ENCODE assay signal across 11 cellular contexts in the genomic region with DNA sequence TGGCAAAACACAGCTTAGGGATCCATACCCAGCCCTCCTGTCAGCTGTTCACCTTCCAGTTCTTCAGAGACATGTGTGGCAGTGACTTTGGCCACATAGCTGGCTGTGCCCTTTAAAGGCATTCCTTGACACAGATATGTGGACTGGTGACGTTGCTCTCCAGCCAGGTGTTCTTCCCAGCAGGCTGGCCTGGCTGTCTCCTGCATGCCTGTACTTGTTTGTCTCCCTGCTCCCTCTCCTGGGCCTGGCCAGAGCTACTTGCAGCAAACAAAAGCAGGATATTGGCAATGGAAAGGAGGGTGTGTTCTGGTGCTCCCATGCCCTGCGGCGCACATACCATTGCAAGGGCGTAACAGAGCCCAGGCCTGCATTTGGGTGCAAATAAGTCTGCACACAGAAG. TPM values are rescaled to one million over a fixed set of nuclear protein-coding genes. Genes with fewer than 3 reads are reported as not detected.
DNase-seq lines count a peak whose midpoint lies in the region; FAIRE-seq and TF ChIP-seq lines count a peak whose summit lies in the region.
"Had no signal": no experiment of that assay in that cellular context is flagged by ENCODE, and none has a peak within 500 bp of the region (broad histone marks: within the 10 kb centered on the region; RNA-seq: fewer than 3 reads in every experiment).

No MANE protein-coding gene starts in this region.

- peak; percentile 6 for DNase-seq in NCI-H2171 treated with DMSO at 0.1 percent for 48 hours (lab: John Stamatoyannopoulos, UW)
- DNase-seq in NCI-H2171 (lab: John Stamatoyannopoulos, UW) = no peak
- DNase-seq in endodermal cell = peak; percentile 78
- peak; percentile 87 to 93 for DNase-seq in lung microvascular endothelial cell (ENCODE audit: low read depth in 2 of 2)
- no peak for DNase-seq in D721Med (ENCODE audit: insufficient read length, low spot score)
- no peak for DNase-seq in activated effector memory CD4-positive, alpha-beta T cell treated with Interleukin-2 at 50 U/mL for 16 hours
- DNase-seq in activated CD4-positive, alpha-beta memory T cell treated with anti-CD3 and anti-CD28 coated beads, Interleukin-2, amount 10 ng/mL, durations not matched to agents 7 days and 5 days = no peak
- DNase-seq: GF-D8 had no signal

- H3K4me1 Mint-ChIP-seq in endodermal cell = peaks cover 22% of the 10 kb centered on the region
- peaks cover 5% of the 10 kb centered on the region for H3K4me1 Mint-ChIP-seq in activated CD4-positive, alpha-beta memory T cell treated with anti-CD3 and anti-CD28 coated beads, Interleukin-2, amount 10 ng/mL, durations not matched to agents 7 days and 5 days

- CTCF ChIA-PET in activated CD4-positive, alpha-beta memory T cell treated with anti-CD3 and anti-CD28 coated beads, Interleukin-2, amount 10 ng/mL, durations not matched to agents 7 days and 5 days (lab: Charles Lee) = interaction anchor here (1.3 to 2.6 kb wide), 3 partner anchors 19 to 42 kb away, joined by 3 to 12 read pairs (median 9); partner anchors contain the start of genes LIMK2 and PIK3IP1

- TF ChIP-seq CTCF in endodermal cell (conservative IDR thresholded peaks at IDR 0.05) (peak; percentile 29), D721Med (IDR thresholded peaks at IDR 0.05; ENCODE audit: insufficient read depth, missing control alignments) (no peak)

- FAIRE-seq in D721Med (lab: Jason Lieb, UNC) = no peak
- FAIRE-seq: colon, HTR-8/SVneo had no signal

- no peaks in the 10 kb centered on the region for H3K9me3 Mint-ChIP-seq in endodermal cell
- no peaks in the 10 kb centered on the region for H3K9me3 Mint-ChIP-seq in activated CD4-positive, alpha-beta memory T cell treated with anti-CD3 and anti-CD28 coated beads, Interleukin-2, amount 10 ng/mL, durations not matched to agents 7 days and 5 days

- peaks cover 6% of the 10 kb centered on the region for H3K36me3 Mint-ChIP-seq in endodermal cell (ENCODE audit: low read depth)
- H3K36me3 Mint-ChIP-seq in activated CD4-positive, alpha-beta memory T cell treated with anti-CD3 and anti-CD28 coated beads, Interleukin-2, amount 10 ng/mL, durations not matched to agents 7 days and 5 days (ENCODE audit: low read depth) = peaks cover 16% of the 10 kb centered on the region

- no peak overlapping the region for H3K27ac Mint-ChIP-seq in endodermal cell
- no peak overlapping the region for H3K27ac Mint-ChIP-seq in activated CD4-positive, alpha-beta memory T cell treated with anti-CD3 and anti-CD28 coated beads, Interleukin-2, amount 10 ng/mL, durations not matched to agents 7 days and 5 days

- no peaks in the 10 kb centered on the region for H3K27me3 Mint-ChIP-seq in endodermal cell (ENCODE audit: insufficient read depth)
- no peaks in the 10 kb centered on the region for H3K27me3 Mint-ChIP-seq in activated CD4-positive, alpha-beta memory T cell treated with anti-CD3 and anti-CD28 coated beads, Interleukin-2, amount 10 ng/mL, durations not matched to agents 7 days and 5 days

- H3K4me3 Mint-ChIP-seq in endodermal cell = no peak overlapping the region
- no peak overlapping the region for H3K4me3 Mint-ChIP-seq in activated CD4-positive, alpha-beta memory T cell treated with anti-CD3 and anti-CD28 coated beads, Interleukin-2, amount 10 ng/mL, durations not matched to agents 7 days and 5 days

- H3K9ac ChIP-seq in endodermal cell (ENCODE audit: extremely low read depth, low read length, poor library complexity, severe bottlenecking) = no peak overlapping the region

- H3K4me1 ChIP-seq in endodermal cell (ENCODE audit: control insufficient read depth, insufficient read depth, low read length) = peaks cover 8% of the 10 kb centered on the region
- peaks cover 2% of the 10 kb centered on the region for H3K4me1 ChIP-seq in urinary bladder (ENCODE audit: insufficient read depth)

- H3K9me3 ChIP-seq in endodermal cell (ENCODE audit: control insufficient read depth, low read length) = no peaks in the 10 kb centered on the region

- H3K4me3 ChIP-seq in endodermal cell (ENCODE audit: low read length) = no peak overlapping the region
- no peak overlapping the region for H3K4me3 ChIP-seq in urinary bladder (ENCODE audit: low read depth, low read length)

- H3K27me3 ChIP-seq in endodermal cell (ENCODE audit: control insufficient read depth, insufficient read depth, low read length, poor library complexity, severe bottlenecking) = no peaks in the 10 kb centered on the region

- WGBS in endodermal cell (ENCODE audit: insufficient coverage in 1 of 2, insufficient read length in 1 of 2), 2 experiments = 89 to 93% methylated on average over 4 of the region's 4 CpGs
- 87% methylated on average over 4 of the region's 4 CpGs for WGBS in urinary bladder

- H3K27ac ChIP-seq in endodermal cell (ENCODE audit: low read depth, low read length) = no peak overlapping the region
- H3K27ac ChIP-seq in urinary bladder (ENCODE audit: low read depth) = peak overlapping the region; percentile 58

- POLR2A ChIA-PET in activated CD4-positive, alpha-beta memory T cell treated with anti-CD3 and anti-CD28 coated beads, Interleukin-2, amount 10 ng/mL, durations not matched to agents 7 days and 5 days (lab: Charles Lee) = no interaction called here

- H3K36me3 ChIP-seq in endodermal cell (ENCODE audit: control insufficient read depth, insufficient read depth, low read length) (peaks cover 6% of the 10 kb centered on the region), urinary bladder (ENCODE audit: insufficient read depth) (no peaks in the 10 kb centered on the region)

RNA-seq across cellular contexts. Expression of gene PIK3IP1, which starts 38.3 kb away (rescaled TPM):
- total RNA-seq in endodermal cell (1 to 10 TPM; 2.0 to 3.5 TPM), lung microvascular endothelial cell (15.1 and 23.3 TPM in 2 replicates), urinary bladder (19.5 TPM)
- polyA plus RNA-seq in endodermal cell (2013, experiment 1 of 2) = 5.5 TPM
- polyA plus RNA-seq in endodermal cell (2013, experiment 2 of 2) = 4.4 TPM
- 29.2 TPM for polyA plus RNA-seq in urinary bladder
- total RNA-seq in activated CD4-positive, alpha-beta memory T cell treated with anti-CD3 and anti-CD28 coated beads, Interleukin-2, amount 10 ng/mL, durations not matched to agents 7 days and 5 days = 10 to 100 TPM; 56.4 to 57.8 TPM

RNA-seq across cellular contexts. Expression of gene LIMK2, which starts 41.9 kb away (rescaled TPM):
- 10 to 100 TPM; 41.4 to 42.2 TPM for total RNA-seq in endodermal cell
- 26.5 TPM for polyA plus RNA-seq in endodermal cell (2013, experiment 1 of 2)
- polyA plus RNA-seq in endodermal cell (2013, experiment 2 of 2) = 25.9 TPM
- 51.2 and 64.3 TPM in 2 replicates for total RNA-seq in lung microvascular endothelial cell
- total RNA-seq in urinary bladder = 31.5 TPM
- polyA plus RNA-seq in urinary bladder = 16.3 TPM
- 10 to 100 TPM; 44.0 to 46.4 TPM for total RNA-seq in activated CD4-positive, alpha-beta memory T cell treated with anti-CD3 and anti-CD28 coated beads, Interleukin-2, amount 10 ng/mL, durations not matched to agents 7 days and 5 days

Comparison
In these comparisons a context has a peak if more than half of its experiments do, and no peak if none do; other contexts are left out.
1. DNase-seq: peak in NCI-H2171 treated with DMSO at 0.1 percent for 48 hours (single experiment), endodermal cell (single experiment) and lung microvascular endothelial cell (2 of 2); none in NCI-H2171 (single experiment), D721Med (single experiment), activated effector memory CD4-positive, alpha-beta T cell treated with Interleukin-2 at 50 U/mL for 16 hours (single experiment) and activated CD4-positive, alpha-beta memory T cell treated with anti-CD3 and anti-CD28 coated beads, Interleukin-2, amount 10 ng/mL, durations not matched to agents 7 days and 5 days (single experiment).